ENCODE assay signal across 28 cellular contexts in the genomic region with DNA sequence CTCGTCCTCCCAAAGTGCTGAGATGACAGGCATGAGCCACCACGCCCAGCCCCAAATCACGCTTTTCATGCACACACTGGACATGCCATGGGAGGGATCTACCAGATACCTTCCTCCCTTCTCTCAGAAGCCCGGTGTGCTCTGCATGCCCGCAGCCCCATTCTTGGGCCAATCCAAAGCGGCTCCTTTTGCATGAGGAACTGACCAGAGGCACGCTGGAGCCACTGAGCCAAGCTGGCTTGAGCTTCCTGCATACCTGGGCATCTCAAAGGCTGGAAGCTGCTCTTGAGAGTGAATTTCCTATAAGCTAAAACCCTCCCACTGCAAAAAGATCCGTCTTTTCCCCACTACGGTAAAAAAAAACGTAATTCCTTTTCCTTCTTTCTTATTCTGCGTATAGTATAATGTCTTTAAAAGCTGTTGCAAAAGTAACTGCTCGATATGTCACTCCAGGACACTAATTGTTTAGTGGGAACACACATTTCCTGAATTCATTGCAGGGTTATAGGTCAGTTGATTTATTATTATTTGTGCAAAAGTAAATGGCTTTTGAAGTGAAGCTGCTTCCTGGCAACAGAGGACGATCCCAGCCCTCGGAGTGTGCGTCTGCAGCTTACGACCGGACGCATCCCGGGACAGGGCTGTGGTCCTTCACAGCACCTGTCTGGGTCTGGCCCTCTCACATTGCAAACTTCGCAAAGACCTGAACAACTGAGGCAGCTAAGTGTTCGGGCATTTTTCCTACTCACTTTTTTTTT.
DNase-seq lines count a peak whose midpoint lies in the region; ATAC-seq and TF ChIP-seq lines count a peak whose summit lies in the region.
"Had no signal": no experiment of that assay in that cellular context is flagged by ENCODE, and none has a peak within 500 bp of the region (broad histone marks: within the 10 kb centered on the region; RNA-seq: fewer than 3 reads in every experiment).

No MANE protein-coding gene starts in this region.

- no peak overlapping the region for H3K27ac Mint-ChIP-seq in type B pancreatic cell
- H3K27ac Mint-ChIP-seq: activated B cell treated with CpG ODN at 0.5 μM for 24 hours; activated naive CD4-positive, alpha-beta T cell treated with anti-CD3 and anti-CD28 coated beads, Interleukin-2, amount 50 U/mL, for 24 hours; HFFc6; stimulated activated naive B cell treated with anti-CD40 and anti-IgM and Interleukin-4, amounts not matched to agents 10 μg/mL and 1 μg/mL and 100 μg/mL, for 72 hours had no signal

- H3K27ac ChIP-seq in heart right ventricle (peak overlapping the region in 7 of 10 donors; percentile 16 to 73 (median 36)), OCI-LY7 (ENCODE audit: low read depth, low read length, poor library complexity, severe bottlenecking) (no peak overlapping the region)
- H3K27ac ChIP-seq: A549, psoas muscle, suprapubic skin, vagina had no signal

- H3K79me2 ChIP-seq in OCI-LY7 (ENCODE audit: insufficient read depth, low read depth, low read length) = no peaks in the 10 kb centered on the region

- H3K4me3 Mint-ChIP-seq in type B pancreatic cell = peak overlapping the region; percentile 53
- H3K4me3 Mint-ChIP-seq: activated B cell treated with CpG ODN at 0.5 μM for 24 hours; activated naive CD4-positive, alpha-beta T cell treated with anti-CD3 and anti-CD28 coated beads, Interleukin-2, amount 50 U/mL, for 24 hours; central memory CD8-positive, alpha-beta T cell; HFFc6; stimulated activated naive B cell treated with anti-CD40 and anti-IgM and Interleukin-4, amounts not matched to agents 10 μg/mL and 1 μg/mL and 100 μg/mL, for 72 hours had no signal

- H3K36me3 Mint-ChIP-seq in type B pancreatic cell = no peaks in the 10 kb centered on the region
- H3K36me3 Mint-ChIP-seq: stimulated activated naive B cell treated with anti-CD40 and anti-IgM and Interleukin-4, amounts not matched to agents 10 μg/mL and 1 μg/mL and 100 μg/mL, for 72 hours had no signal

- 67 to 73% methylated on average over 21 of the region's 21 CpGs for WGBS in heart right ventricle, 2 donors

- H3K9me3 ChIP-seq in heart right ventricle (peaks cover 0 to 3% (median 0%) of the 10 kb centered on the region in 11 donors), OCI-LY7 (ENCODE audit: low read length) (no peaks in the 10 kb centered on the region)
- H3K9me3 ChIP-seq: A549, BE2C, Caco-2, psoas muscle, suprapubic skin, vagina had no signal

- H2AFZ ChIP-seq in OCI-LY7 (ENCODE audit: low read length) = no peak overlapping the region

- no peak overlapping the region for H3K4me2 ChIP-seq in OCI-LY7 (ENCODE audit: low read length)
- H3K4me2 ChIP-seq: A549 had no signal

- ATAC-seq in heart right ventricle (peak; percentile 58 to 92 (median 89)), left lobe of liver (peak; percentile 23)
- ATAC-seq: A549; stimulated activated naive B cell treated with anti-CD40 and anti-IgM and Interleukin-4, amounts not matched to agents 10 μg/mL and 1 μg/mL and 100 μg/mL, for 72 hours had no signal

- peaks cover 15% of the 10 kb centered on the region for H3K4me1 Mint-ChIP-seq in type B pancreatic cell (ENCODE audit: unreplicated experiment)

- no peaks in the 10 kb centered on the region for H3K36me3 ChIP-seq in heart right ventricle
- no peaks in the 10 kb centered on the region for H3K36me3 ChIP-seq in OCI-LY7 (ENCODE audit: insufficient read depth, low read length)
- H3K36me3 ChIP-seq: BE2C, suprapubic skin, vagina had no signal

- TF ChIP-seq CTCF in heart right ventricle (IDR thresholded peaks at IDR 0.05) = no peak
- TF ChIP-seq CTCF in type B pancreatic cell (conservative IDR thresholded peaks at IDR 0.05) = no peak
- no peak for TF ChIP-seq CTCF in OCI-LY7 (conservative IDR thresholded peaks at IDR 0.05; ENCODE audit: low read length)

- DNase-seq in heart right ventricle (peak; percentile 27 to 44), cardiac septum (ENCODE audit: low spot score) (no peak), dermis microvascular lymphatic vessel endothelial cell (ENCODE audit: low read depth in 2 of 2) (peak; percentile 60 to 80), left lobe of liver (ENCODE audit: low spot score) (no peak), type B pancreatic cell (ENCODE audit: extremely low spot score, unreplicated experiment) (no peak), ureter (ENCODE audit: low spot score) (no peak), NCI-H2107 (lab: John Stamatoyannopoulos, UW) (no peak), OCI-LY7 (ENCODE audit: low spot score) (no peak)
- DNase-seq: activated B cell treated with CpG ODN at 0.5 μM for 24 hours; activated CD4-positive, alpha-beta T cell treated with anti-CD3 and anti-CD28 coated beads, Interleukin-2, amount 50 U/mL, for 48 hours; activated CD8-positive, alpha-beta memory T cell treated with anti-CD3 and anti-CD28 coated beads, Interleukin-2, amount 50 U/mL, for 4 hours; anterior cingulate cortex; BE2C; Caco-2; DMS79; GF-D8; HFFc6; KG1; MM.1S; NCI-H1417; NCI-H524; psoas muscle; stimulated activated naive B cell treated with anti-CD40 and anti-IgM and Interleukin-4, amounts not matched to agents 10 μg/mL and 1 μg/mL and 100 μg/mL, for 72 hours had no signal

- H3K27me3 Mint-ChIP-seq in type B pancreatic cell = peaks cover 25% of the 10 kb centered on the region
- H3K27me3 Mint-ChIP-seq: activated naive CD4-positive, alpha-beta T cell treated with anti-CD3 and anti-CD28 coated beads, Interleukin-2, amount 50 U/mL, for 24 hours; central memory CD8-positive, alpha-beta T cell had no signal

- H3K9me2 ChIP-seq in OCI-LY7 (ENCODE audit: insufficient read depth, low read length) = no peaks in the 10 kb centered on the region

- POLR2A ChIA-PET in OCI-LY7 (lab: Charles Lee) = interaction anchor here (0.5 to 0.7 kb wide), 3 partner anchors 12 to 54 kb away, joined by 3 to 4 read pairs (median 3); no protein-coding TSS in a partner anchor

- intact Hi-C loops in heart right ventricle (cut with DNase I) (loop anchor here in 3 of 10 donors (2.0 to 5.0 kb wide), 3 partner anchors 61 to 373 kb away; a partner anchor contains a TSS), cardiac septum (cut with DNase I) (no loop called here), OCI-LY7 (cut with micrococcal nuclease; ENCODE audit: unreplicated experiment) (no loop called here)

- BruUV-seq in OCI-LY7 (replicated peaks; lab: Mats Ljungman, UMichigan) = no TSS peak

- H4K20me1 ChIP-seq in OCI-LY7 (ENCODE audit: insufficient read depth, low read length) = no peaks in the 10 kb centered on the region

- peaks cover 0 to 26% (median 3%) of the 10 kb centered on the region in 9 donors for H3K4me1 ChIP-seq in heart right ventricle
- no peaks in the 10 kb centered on the region for H3K4me1 ChIP-seq in OCI-LY7 (ENCODE audit: insufficient read depth, low read length, poor library complexity, severe bottlenecking)
- H3K4me1 ChIP-seq: A549, BE2C, psoas muscle, suprapubic skin, vagina had no signal

- CTCF ChIA-PET in OCI-LY7 (lab: Charles Lee; ENCODE audit: unreplicated experiment) = no interaction called here

- H3K27me3 ChIP-seq in heart right ventricle = no peaks in the 10 kb centered on the region
- H3K27me3 ChIP-seq: BE2C, suprapubic skin, vagina had no signal

- H3K4me3 ChIP-seq in heart right ventricle (peak overlapping the region in 2 of 10 donors; percentile 16 to 24), OCI-LY7 (ENCODE audit: low read depth, low read length, poor library complexity, severe bottlenecking) (no peak overlapping the region)
- H3K4me3 ChIP-seq: A549, psoas muscle, suprapubic skin, vagina had no signal

- H3K9me3 Mint-ChIP-seq in type B pancreatic cell = peaks cover 4% of the 10 kb centered on the region
- H3K9me3 Mint-ChIP-seq: activated B cell treated with CpG ODN at 0.5 μM for 24 hours; activated naive CD4-positive, alpha-beta T cell treated with anti-CD3 and anti-CD28 coated beads, Interleukin-2, amount 50 U/mL, for 24 hours; central memory CD8-positive, alpha-beta T cell; HFFc6 had no signal

Comparison
In these comparisons a context has a peak if more than half of its experiments do, and no peak if none do; other contexts are left out.
1. DNase-seq: peak in heart right ventricle (2 of 2) and dermis microvascular lymphatic vessel endothelial cell (2 of 2); none in cardiac septum (single experiment), left lobe of liver (single experiment), type B pancreatic cell (single experiment), ureter (single experiment), NCI-H2107 (single experiment) and OCI-LY7 (single experiment).